ENCODE assay signal across 1 cellular context in the genomic region with DNA sequence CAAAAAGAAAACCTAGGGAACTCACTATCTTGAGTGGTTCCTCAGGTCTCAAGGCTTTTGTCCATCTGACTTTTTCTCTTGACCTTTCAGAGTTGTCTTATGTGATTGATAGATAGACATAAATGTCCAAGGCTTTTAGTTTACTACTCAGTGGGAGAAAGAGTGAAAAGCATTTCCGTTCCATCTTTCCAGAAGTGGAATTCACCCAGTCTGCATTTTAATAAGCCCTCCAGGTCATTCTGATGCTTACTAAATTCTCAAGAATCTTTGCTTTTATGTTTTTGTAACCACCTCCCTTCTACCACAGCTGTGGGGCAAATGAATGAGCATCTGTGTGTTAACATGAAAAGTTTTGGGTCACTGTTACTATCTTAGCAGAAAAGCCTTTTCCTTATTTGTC.
TF ChIP-seq lines count a peak whose summit lies in the region.

No MANE protein-coding gene starts in this region.

TF ChIP-seq in IMR-90, 13 proteins besides CTCF, POLR2A, EP300 and RAD21 (continued from another document):
- no peak for TF ChIP-seq RCOR1 (IDR thresholded peaks at IDR 0.05; ENCODE audit: insufficient replicate concordance, low read length)
- no peak for TF ChIP-seq BHLHE40 (IDR thresholded peaks at IDR 0.05; ENCODE audit: low read depth, low read length)
TF ChIP-seq in IMR-90: peak in this region for 0.
